1 cellular context compared by ENCODE assay signal in genomic region chr22:26589367-26589844, GRCh38.
TF ChIP-seq lines count a peak whose summit lies in the region.

No MANE protein-coding gene starts in this region.

TF ChIP-seq in HepG2, 621 proteins besides CTCF, POLR2A, EP300 and RAD21 (continued from another document):
- TF ChIP-seq DMTF1 (CRISPR knock-in tag; IDR thresholded peaks at IDR 0.05), result no peak
- TF ChIP-seq, protein P1, sequence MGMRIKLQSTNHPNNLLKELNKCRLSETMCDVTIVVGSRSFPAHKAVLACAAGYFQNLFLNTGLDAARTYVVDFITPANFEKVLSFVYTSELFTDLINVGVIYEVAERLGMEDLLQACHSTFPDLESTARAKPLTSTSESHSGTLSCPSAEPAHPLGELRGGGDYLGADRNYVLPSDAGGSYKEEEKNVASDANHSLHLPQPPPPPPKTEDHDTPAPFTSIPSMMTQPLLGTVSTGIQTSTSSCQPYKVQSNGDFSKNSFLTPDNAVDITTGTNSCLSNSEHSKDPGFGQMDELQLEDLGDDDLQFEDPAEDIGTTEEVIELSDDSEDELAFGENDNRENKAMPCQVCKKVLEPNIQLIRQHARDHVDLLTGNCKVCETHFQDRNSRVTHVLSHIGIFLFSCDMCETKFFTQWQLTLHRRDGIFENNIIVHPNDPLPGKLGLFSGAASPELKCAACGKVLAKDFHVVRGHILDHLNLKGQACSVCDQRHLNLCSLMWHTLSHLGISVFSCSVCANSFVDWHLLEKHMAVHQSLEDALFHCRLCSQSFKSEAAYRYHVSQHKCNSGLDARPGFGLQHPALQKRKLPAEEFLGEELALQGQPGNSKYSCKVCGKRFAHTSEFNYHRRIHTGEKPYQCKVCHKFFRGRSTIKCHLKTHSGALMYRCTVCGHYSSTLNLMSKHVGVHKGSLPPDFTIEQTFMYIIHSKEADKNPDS (CRISPR knock-in tag; IDR thresholded peaks at IDR 0.05), result no peak
- no peak for TF ChIP-seq PTBP1 (IDR thresholded peaks at IDR 0.05; ENCODE audit: low read depth, low read length, poor library complexity, severe bottlenecking)
- no peak for TF ChIP-seq ETS1 (CRISPR knock-in tag; IDR thresholded peaks at IDR 0.05)
- TF ChIP-seq FLYWCH1 (CRISPR knock-in tag; IDR thresholded peaks at IDR 0.05), result no peak
- TF ChIP-seq ZNF644 (CRISPR knock-in tag; IDR thresholded peaks at IDR 0.05; ENCODE audit: low read depth), result no peak
- no peak for TF ChIP-seq KDM1A (CRISPR knock-in tag; IDR thresholded peaks at IDR 0.05)
- TF ChIP-seq RAD51 (IDR thresholded peaks at IDR 0.05; ENCODE audit: borderline replicate concordance), result no peak
